Comparison of ENCODE assay signal across 19 cellular contexts in genomic region chr2:138893746-138894145, GRCh38.
"Had no signal": no experiment of that assay in that cellular context is flagged by ENCODE, and none has a peak within 500 bp of the region (broad histone marks: within the 10 kb centered on the region; RNA-seq: fewer than 3 reads in every experiment).

No MANE protein-coding gene starts in this region.

- H3K4me1 Mint-ChIP-seq: memory B cell, natural killer cell had no signal

- H3K27ac ChIP-seq: lower lobe of right lung, neutrophil, pancreas, right lobe of liver, stomach, thyroid gland, vagina had no signal

- H3K27ac Mint-ChIP-seq: effector memory CD8-positive, alpha-beta T cell; memory B cell; natural killer cell had no signal

- H3K4me3 Mint-ChIP-seq: effector memory CD8-positive, alpha-beta T cell; memory B cell; natural killer cell; neural crest cell had no signal

- ATAC-seq: effector memory CD8-positive, alpha-beta T cell; left ventricle myocardium superior; lower lobe of right lung; natural killer cell; pancreas had no signal

- DNase-seq: cortex of kidney; effector memory CD8-positive, alpha-beta T cell; head of caudate nucleus; left ventricle myocardium superior; lower lobe of right lung; natural killer cell; pancreas; right lobe of liver; small intestine; stimulated activated CD4-positive, alpha-beta T cell treated with anti-CD3 and anti-CD28 coated beads, Interleukin-15, amount 100 ng/mL, for 24 hours; stimulated activated CD4-positive, alpha-beta T cell treated with anti-CD3 and anti-CD28 coated beads, Interleukin-4, amount 100 ng/mL, for 1 hour; stimulated activated CD8-positive, alpha-beta memory T cell treated with anti-CD3 and anti-CD28 coated beads, Interleukin-4, amount 100 ng/mL, for 48 hours; stimulated activated naive CD4-positive, alpha-beta T cell; stomach; thyroid gland had no signal

- H3K27me3 Mint-ChIP-seq: effector memory CD8-positive, alpha-beta T cell; memory B cell had no signal

- H3K36me3 Mint-ChIP-seq: memory B cell had no signal

- H3K4me3 ChIP-seq: lower lobe of right lung, pancreas, right lobe of liver, stomach, thyroid gland, vagina had no signal
